Comparison of ENCODE assay signal across 10 cellular contexts in the genomic region with DNA sequence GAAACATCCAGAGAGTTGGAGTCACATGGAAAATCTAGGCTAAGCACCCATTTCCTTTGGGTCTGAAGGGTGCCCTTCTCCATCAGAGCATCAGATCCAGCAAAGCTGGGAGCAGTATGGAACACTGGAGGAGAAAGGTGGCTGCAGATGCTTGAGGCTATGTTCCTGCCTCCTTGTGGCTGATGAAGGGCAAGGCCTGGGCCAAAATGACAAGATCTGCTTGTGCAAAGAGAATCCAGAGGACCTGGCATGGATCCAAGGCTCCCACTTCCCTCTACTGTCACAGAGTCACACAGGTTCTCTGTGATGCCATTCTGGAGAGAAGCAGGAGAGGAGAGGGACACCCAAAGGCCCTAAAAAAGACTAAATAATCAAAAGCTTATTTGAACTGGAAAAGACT. TPM values are rescaled to one million over a fixed set of nuclear protein-coding genes. Genes with fewer than 3 reads are reported as not detected.
DNase-seq lines count a peak whose midpoint lies in the region; ATAC-seq and TF ChIP-seq lines count a peak whose summit lies in the region.
"Had no signal": no experiment of that assay in that cellular context is flagged by ENCODE, and none has a peak within 500 bp of the region (broad histone marks: within the 10 kb centered on the region; RNA-seq: fewer than 3 reads in every experiment).

No MANE protein-coding gene starts in this region.

- no peaks in the 10 kb centered on the region for H3K36me3 ChIP-seq in transverse colon
- H3K36me3 ChIP-seq: pancreas had no signal

- H3K27me3 Mint-ChIP-seq in activated CD4-positive, alpha-beta T cell treated with anti-CD3 and anti-CD28 coated beads for 36 hours: peaks cover 2% of the 10 kb centered on the region
- no peaks in the 10 kb centered on the region for H3K27me3 Mint-ChIP-seq in activated T-helper 1 cell treated with anti-CD3 and anti-CD28 coated beads, Interleukin-12 subunit alpha, Interleukin-12 subunit beta, Interleukin-2, Interleukin-4 antibody, amounts not matched to agents 30 ng/mL and 10 ng/mL and 1 ng/mL, durations not matched to agents 14 hours and 24 hours and 36 hours (ENCODE audit: insufficient read depth)

- DNase-seq in activated CD4-positive, alpha-beta T cell treated with anti-CD3 and anti-CD28 coated beads for 36 hours: peak; percentile 22
- no peak for DNase-seq in activated CD4-positive, alpha-beta T cell treated with anti-CD3 and anti-CD28 coated beads, Interleukin-2, amount 50 U/mL, for 1 hour
- no peak for DNase-seq in activated T-helper 1 cell treated with anti-CD3 and anti-CD28 coated beads, Interleukin-12 subunit alpha, Interleukin-12 subunit beta, Interleukin-2, Interleukin-4 antibody, amounts not matched to agents 30 ng/mL and 10 ng/mL and 1 ng/mL, durations not matched to agents 14 hours and 24 hours and 36 hours (ENCODE audit: low spot score)
- DNase-seq in left colon (peak; percentile 53 to 62), transverse colon (peak; percentile 48), GM20000 (ENCODE audit: low spot score) (no peak)
- DNase-seq: activated CD4-positive, alpha-beta T cell treated with anti-CD3 and anti-CD28 coated beads for 4 hours had no signal

- H3K27ac ChIP-seq in transverse colon: no peak overlapping the region
- H3K27ac ChIP-seq: pancreas had no signal

- CTCF ChIA-PET in activated CD4-positive, alpha-beta T cell treated with anti-CD3 and anti-CD28 coated beads for 36 hours (lab: Charles Lee): interaction anchor here (0.6 to 0.9 kb wide), 3 partner anchors 9 to 1572 kb away, joined by 3 read pairs; a partner anchor contains a TSS

- H3K4me1 ChIP-seq in transverse colon: no peaks in the 10 kb centered on the region
- H3K4me1 ChIP-seq: pancreas had no signal

- H3K4me3 Mint-ChIP-seq in activated CD4-positive, alpha-beta T cell treated with anti-CD3 and anti-CD28 coated beads for 36 hours: no peak overlapping the region
- H3K4me3 Mint-ChIP-seq in activated T-helper 1 cell treated with anti-CD3 and anti-CD28 coated beads, Interleukin-12 subunit alpha, Interleukin-12 subunit beta, Interleukin-2, Interleukin-4 antibody, amounts not matched to agents 30 ng/mL and 10 ng/mL and 1 ng/mL, durations not matched to agents 14 hours and 24 hours and 36 hours: no peak overlapping the region

- no peak for TF ChIP-seq EP300 in transverse colon (IDR thresholded peaks at IDR 0.05; ENCODE audit: low read depth)

- H3K4me3 ChIP-seq in transverse colon: no peak overlapping the region
- H3K4me3 ChIP-seq: pancreas had no signal

- POLR2A ChIA-PET in activated CD4-positive, alpha-beta T cell treated with anti-CD3 and anti-CD28 coated beads for 36 hours (lab: Charles Lee): interaction anchor here (1.7 kb wide), 1 partner anchor 9 kb away, joined by 3 read pairs; no protein-coding TSS in a partner anchor

- H3K4me1 Mint-ChIP-seq in activated CD4-positive, alpha-beta T cell treated with anti-CD3 and anti-CD28 coated beads for 36 hours: peaks cover 17% of the 10 kb centered on the region
- H3K4me1 Mint-ChIP-seq in activated T-helper 1 cell treated with anti-CD3 and anti-CD28 coated beads, Interleukin-12 subunit alpha, Interleukin-12 subunit beta, Interleukin-2, Interleukin-4 antibody, amounts not matched to agents 30 ng/mL and 10 ng/mL and 1 ng/mL, durations not matched to agents 14 hours and 24 hours and 36 hours (ENCODE audit: low read depth): peaks cover 48% of the 10 kb centered on the region

- H3K27me3 ChIP-seq in transverse colon: no peaks in the 10 kb centered on the region
- H3K27me3 ChIP-seq: pancreas had no signal

- TF ChIP-seq CTCF in transverse colon (IDR thresholded peaks at IDR 0.05): no peak
- TF ChIP-seq CTCF in GM20000 (IDR thresholded peaks at IDR 0.05; ENCODE audit: extremely low read depth, missing control alignments): no peak

- H3K27ac Mint-ChIP-seq in activated CD4-positive, alpha-beta T cell treated with anti-CD3 and anti-CD28 coated beads for 36 hours: no peak overlapping the region
- peak overlapping the region; percentile 27 for H3K27ac Mint-ChIP-seq in activated T-helper 1 cell treated with anti-CD3 and anti-CD28 coated beads, Interleukin-12 subunit alpha, Interleukin-12 subunit beta, Interleukin-2, Interleukin-4 antibody, amounts not matched to agents 30 ng/mL and 10 ng/mL and 1 ng/mL, durations not matched to agents 14 hours and 24 hours and 36 hours

- peaks cover 10% of the 10 kb centered on the region for H3K36me3 Mint-ChIP-seq in activated CD4-positive, alpha-beta T cell treated with anti-CD3 and anti-CD28 coated beads for 36 hours (ENCODE audit: low read depth)
- H3K36me3 Mint-ChIP-seq in activated T-helper 1 cell treated with anti-CD3 and anti-CD28 coated beads, Interleukin-12 subunit alpha, Interleukin-12 subunit beta, Interleukin-2, Interleukin-4 antibody, amounts not matched to agents 30 ng/mL and 10 ng/mL and 1 ng/mL, durations not matched to agents 14 hours and 24 hours and 36 hours (ENCODE audit: low read depth): peaks cover 37% of the 10 kb centered on the region

- peaks cover 16% of the 10 kb centered on the region for H3K9me3 Mint-ChIP-seq in activated CD4-positive, alpha-beta T cell treated with anti-CD3 and anti-CD28 coated beads for 36 hours (ENCODE audit: low read depth)
- H3K9me3 Mint-ChIP-seq in activated T-helper 1 cell treated with anti-CD3 and anti-CD28 coated beads, Interleukin-12 subunit alpha, Interleukin-12 subunit beta, Interleukin-2, Interleukin-4 antibody, amounts not matched to agents 30 ng/mL and 10 ng/mL and 1 ng/mL, durations not matched to agents 14 hours and 24 hours and 36 hours: peaks cover 39% of the 10 kb centered on the region

- TF ChIP-seq POLR2A in transverse colon (IDR thresholded peaks at IDR 0.05): no peak

- intact Hi-C loops in activated CD4-positive, alpha-beta T cell treated with anti-CD3 and anti-CD28 coated beads for 36 hours (cut with DNase I, micrococcal nuclease): no loop called here
- intact Hi-C loops in activated T-helper 1 cell treated with anti-CD3 and anti-CD28 coated beads, Interleukin-12 subunit alpha, Interleukin-12 subunit beta, Interleukin-2, Interleukin-4 antibody, amounts not matched to agents 30 ng/mL and 10 ng/mL and 1 ng/mL, durations not matched to agents 14 hours and 24 hours and 36 hours (cut with micrococcal nuclease): no loop called here
- intact Hi-C loops in left colon (cut with DNase I, micrococcal nuclease): no loop called here
- intact Hi-C loops in transverse colon (cut with DNase I; ENCODE audit: low total_unique reads): no loop called here

- no peak for ATAC-seq in activated CD4-positive, alpha-beta T cell treated with anti-CD3 and anti-CD28 coated beads for 36 hours
- ATAC-seq in left colon: no peak
- ATAC-seq in HG02642 (IDR thresholded peaks at IDR 0.05; ENCODE audit: poor library complexity, unreplicated experiment): no peak
- ATAC-seq in HG03520 (IDR thresholded peaks at IDR 0.05; ENCODE audit: unreplicated experiment): no peak

- in situ Hi-C loops in transverse colon (cut with MboI; ENCODE audit: low pct_ligation_motif_present in 1 of 4, low pct_unique_long_range_greater_than_20kb in 1 of 4, low sequenced_read_pairs in 3 of 4): loop anchor here (25.0 kb wide), 4 partner anchors 716 to 1266 kb away; a partner anchor contains a TSS

- peaks cover 0 to 7% of the 10 kb centered on the region in 2 donors for H3K9me3 ChIP-seq in transverse colon
- H3K9me3 ChIP-seq: pancreas had no signal

RNA-seq across cellular contexts. Expression of a gene that starts 9.2 kb away (rescaled TPM):
- 1 to 10 TPM; 5.0 to 5.1 TPM for total RNA-seq in activated CD4-positive, alpha-beta T cell treated with anti-CD3 and anti-CD28 coated beads for 36 hours
- total RNA-seq in activated T-helper 1 cell treated with anti-CD3 and anti-CD28 coated beads, Interleukin-12 subunit alpha, Interleukin-12 subunit beta, Interleukin-2, Interleukin-4 antibody, amounts not matched to agents 30 ng/mL and 10 ng/mL and 1 ng/mL, durations not matched to agents 14 hours and 24 hours and 36 hours: 49.7 and 52.9 TPM in 2 replicates
- 1 to 10 TPM; 1.9 to 5.9 TPM for total RNA-seq in left colon
- total RNA-seq in transverse colon: 10 to 100 TPM in 2 of 4 donors, 1 to 10 TPM in 2; 6.2 to 26.2 (median 8.5) TPM

RNA-seq across cellular contexts. Expression of a gene that starts 53.7 kb away (rescaled TPM):
- total RNA-seq in activated CD4-positive, alpha-beta T cell treated with anti-CD3 and anti-CD28 coated beads for 36 hours: 10 to 100 TPM; 20.7 to 22.1 TPM
- 78.0 and 78.7 TPM in 2 replicates for total RNA-seq in activated T-helper 1 cell treated with anti-CD3 and anti-CD28 coated beads, Interleukin-12 subunit alpha, Interleukin-12 subunit beta, Interleukin-2, Interleukin-4 antibody, amounts not matched to agents 30 ng/mL and 10 ng/mL and 1 ng/mL, durations not matched to agents 14 hours and 24 hours and 36 hours
- total RNA-seq in left colon (10 to 100 TPM; 37.2 to 43.1 TPM), transverse colon (10 to 100 TPM in 2 of 4 donors, 1 to 10 TPM in 2; 8.2 to 38.3 (median 21.5) TPM)

Comparison
In these comparisons a context has a peak if more than half of its experiments do, and no peak if none do; other contexts are left out.
1. DNase-seq: peak in activated CD4-positive, alpha-beta T cell treated with anti-CD3 and anti-CD28 coated beads for 36 hours (single experiment), left colon (2 of 2) and transverse colon (single experiment); none in activated CD4-positive, alpha-beta T cell treated with anti-CD3 and anti-CD28 coated beads, Interleukin-2, amount 50 U/mL, for 1 hour (single experiment), activated T-helper 1 cell treated with anti-CD3 and anti-CD28 coated beads, Interleukin-12 subunit alpha, Interleukin-12 subunit beta, Interleukin-2, Interleukin-4 antibody, amounts not matched to agents 30 ng/mL and 10 ng/mL and 1 ng/mL, durations not matched to agents 14 hours and 24 hours and 36 hours (single experiment) and GM20000 (single experiment).